12 cellular contexts compared by ENCODE assay signal in the genomic region with DNA sequence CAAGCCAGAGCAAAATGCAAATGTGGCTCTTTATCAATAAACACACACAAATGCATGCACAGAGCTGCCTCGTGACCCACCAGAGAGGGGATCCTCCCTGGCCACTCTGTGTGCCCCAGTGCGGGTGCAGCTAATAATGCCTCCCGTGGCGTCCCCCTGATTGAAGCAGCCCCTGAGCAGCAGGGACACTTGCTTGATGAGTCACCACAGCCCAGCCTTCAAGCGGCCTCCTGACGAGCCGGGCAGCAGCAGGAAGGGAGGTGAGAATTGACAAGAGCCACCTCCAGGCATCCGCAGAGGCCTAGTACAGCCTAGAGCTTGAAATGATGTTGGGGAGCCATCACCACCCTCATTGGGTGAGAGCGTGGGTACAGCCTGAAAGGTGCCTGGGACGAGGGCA.
DNase-seq lines count a peak whose midpoint lies in the region; ATAC-seq and TF ChIP-seq lines count a peak whose summit lies in the region.
"Had no signal": no experiment of that assay in that cellular context is flagged by ENCODE, and none has a peak within 500 bp of the region (broad histone marks: within the 10 kb centered on the region; RNA-seq: fewer than 3 reads in every experiment).

No MANE protein-coding gene starts in this region.

- peak overlapping the region; percentile 69 for H3K4me3 Mint-ChIP-seq in activated T-helper 17 cell treated with anti-CD3 and anti-CD28 coated beads, Interleukin-2, amount 50 U/mL, for 72 hours
- peak overlapping the region; percentile 52 to 85 (median 72) for H3K4me3 Mint-ChIP-seq in immature natural killer cell

- peaks cover 18% of the 10 kb centered on the region for H3K36me3 Mint-ChIP-seq in activated T-helper 17 cell treated with anti-CD3 and anti-CD28 coated beads, Interleukin-2, amount 50 U/mL, for 72 hours (ENCODE audit: low read depth)
- H3K36me3 Mint-ChIP-seq in immature natural killer cell, result peaks cover 4 to 11% (median 8%) of the 10 kb centered on the region in 3 donors

- DNase-seq in heart right ventricle, result no peak
- DNase-seq in Right ventricle myocardium superior, result no peak
- DNase-seq in immature natural killer cell, result peak; percentile 38 to 56 (median 43)
- no peak for DNase-seq in sigmoid colon
- no peak for DNase-seq in stimulated activated CD4-positive, alpha-beta T cell treated with anti-CD3 and anti-CD28 coated beads, Interleukin-2, amount 100 ng/mL, for 24 hours
- DNase-seq: anterior cingulate cortex, NCI-H1092, Peyer's patch had no signal

- H3K4me3 ChIP-seq in heart right ventricle (no peak overlapping the region), sigmoid colon (no peak overlapping the region)
- H3K4me3 ChIP-seq: Peyer's patch, upper lobe of left lung had no signal

- intact Hi-C loops in heart right ventricle (cut with DNase I) (loop anchor here in 5 of 10 donors (5.0 to 10.0 kb wide), 4 partner anchors 61 to 467 kb away; no protein-coding TSS in a partner anchor), Right ventricle myocardium superior (cut with DNase I) (no loop called here), sigmoid colon (cut with DNase I) (no loop called here)

- H3K36me3 ChIP-seq in heart right ventricle, result no peaks in the 10 kb centered on the region
- no peaks in the 10 kb centered on the region for H3K36me3 ChIP-seq in sigmoid colon
- H3K36me3 ChIP-seq: Peyer's patch, upper lobe of left lung had no signal

- H3K27me3 ChIP-seq in heart right ventricle (no peaks in the 10 kb centered on the region), sigmoid colon (no peaks in the 10 kb centered on the region)
- H3K27me3 ChIP-seq: Peyer's patch, upper lobe of left lung had no signal

- WGBS in heart right ventricle, 2 donors, result 85% methylated on average over 10 of the region's 10 CpGs
- WGBS in sigmoid colon, 2 donors, result 89 to 93% methylated on average over 10 of the region's 10 CpGs

- peaks cover 57% of the 10 kb centered on the region for H3K4me1 Mint-ChIP-seq in activated T-helper 17 cell treated with anti-CD3 and anti-CD28 coated beads, Interleukin-2, amount 50 U/mL, for 72 hours
- H3K4me1 Mint-ChIP-seq in immature natural killer cell, result peaks cover 89 to 91% of the 10 kb centered on the region in 2 donors

- H3K9me3 ChIP-seq in heart right ventricle, result no peaks in the 10 kb centered on the region
- no peaks in the 10 kb centered on the region for H3K9me3 ChIP-seq in sigmoid colon
- H3K9me3 ChIP-seq: Peyer's patch, upper lobe of left lung had no signal

- ATAC-seq in heart right ventricle, result peak in 1 of 8 donors; percentile 13
- no peak for ATAC-seq in Right ventricle myocardium superior (ENCODE audit: poor library complexity)
- ATAC-seq in activated T-helper 17 cell treated with anti-CD3 and anti-CD28 coated beads, Interleukin-2, amount 50 U/mL, for 72 hours (replicated peaks), result no peak
- no peak for ATAC-seq in GM18520 (IDR thresholded peaks at IDR 0.05; ENCODE audit: unreplicated experiment)
- ATAC-seq in HG02642 (IDR thresholded peaks at IDR 0.05; ENCODE audit: poor library complexity, unreplicated experiment), result no peak

- peaks cover 14 to 88% (median 63%) of the 10 kb centered on the region in 9 donors for H3K4me1 ChIP-seq in heart right ventricle
- peaks cover 0 to 26% (median 21%) of the 10 kb centered on the region in 4 donors for H3K4me1 ChIP-seq in sigmoid colon

- TF ChIP-seq CTCF in heart right ventricle (IDR thresholded peaks at IDR 0.05), result no peak
- no peak for TF ChIP-seq CTCF in sigmoid colon (IDR thresholded peaks at IDR 0.05)

- H3K9me3 Mint-ChIP-seq in activated T-helper 17 cell treated with anti-CD3 and anti-CD28 coated beads, Interleukin-2, amount 50 U/mL, for 72 hours, result no peaks in the 10 kb centered on the region
- no peaks in the 10 kb centered on the region for H3K9me3 Mint-ChIP-seq in immature natural killer cell

- no peaks in the 10 kb centered on the region for H3K27me3 Mint-ChIP-seq in activated T-helper 17 cell treated with anti-CD3 and anti-CD28 coated beads, Interleukin-2, amount 50 U/mL, for 72 hours
- H3K27me3 Mint-ChIP-seq in immature natural killer cell (ENCODE audit: low read depth in 3 of 3), result peaks cover 2 to 15% (median 9%) of the 10 kb centered on the region in 3 donors

- H3K27ac ChIP-seq in heart right ventricle (peak overlapping the region in 8 of 10 donors; percentile 5 to 84 (median 62)), sigmoid colon (no peak overlapping the region)

- no peak for TF ChIP-seq EP300 in sigmoid colon (IDR thresholded peaks at IDR 0.05)

- no peak for TF ChIP-seq POLR2A in sigmoid colon (IDR thresholded peaks at IDR 0.05)

- H3K27ac Mint-ChIP-seq in activated T-helper 17 cell treated with anti-CD3 and anti-CD28 coated beads, Interleukin-2, amount 50 U/mL, for 72 hours, result peak overlapping the region; percentile 92
- H3K27ac Mint-ChIP-seq in immature natural killer cell, result peak overlapping the region; percentile 72 to 91 (median 82)

Comparison
In these comparisons a context has a peak if more than half of its experiments do, and no peak if none do; other contexts are left out.
1. DNase-seq: peak in immature natural killer cell (3 of 3); none in heart right ventricle (0 of 2), Right ventricle myocardium superior (single experiment), sigmoid colon (single experiment) and stimulated activated CD4-positive, alpha-beta T cell treated with anti-CD3 and anti-CD28 coated beads, Interleukin-2, amount 100 ng/mL, for 24 hours (0 of 2).
2. H3K27ac ChIP-seq: peak in heart right ventricle (8 of 10); none in sigmoid colon (0 of 4).